20 cellular contexts compared by ENCODE assay signal in the genomic region with DNA sequence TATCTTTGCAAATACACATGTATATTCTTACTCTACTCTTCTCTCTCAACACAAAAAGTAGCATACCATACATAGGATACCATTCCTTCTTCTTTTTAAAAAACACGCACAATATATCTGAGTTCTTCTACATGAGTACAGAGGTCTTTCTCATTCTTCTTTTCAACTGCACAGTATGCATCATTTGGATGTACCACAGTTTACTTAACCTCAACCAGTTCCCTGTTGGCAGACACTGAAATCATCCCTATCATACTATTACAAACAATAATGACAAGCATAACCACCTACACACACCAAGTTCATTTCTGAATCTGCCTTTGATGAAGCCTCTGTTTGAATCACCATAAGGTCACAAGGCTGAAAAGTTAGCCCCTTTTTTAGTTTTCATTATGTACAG.
"Had no signal": no experiment of that assay in that cellular context is flagged by ENCODE, and none has a peak within 500 bp of the region (broad histone marks: within the 10 kb centered on the region; RNA-seq: fewer than 3 reads in every experiment).

No MANE protein-coding gene starts in this region.

- FAIRE-seq: RCC 7860 had no signal

- H3K36me3 ChIP-seq: MG63, SJSA1 had no signal

- H3K4me1 ChIP-seq: SJSA1 had no signal

- H3K9ac ChIP-seq: SK-N-SH had no signal

- H3K27ac ChIP-seq: SJSA1 had no signal

- H3K4me3 ChIP-seq: MG63, SJSA1 had no signal

- H3K27me3 ChIP-seq: MG63, SJSA1 had no signal

- DNase-seq: KBM-7, MG63, NCI-H1092, NCI-H1105 treated with DMSO at 0.1 percent for 48 hours, NCI-H1417 treated with DMSO at 0.1 percent for 48 hours, NCI-H146, NCI-H1694 treated with DMSO at 0.1 percent for 48 hours, NCI-H1930, NCI-H2081, NCI-H2107, NCI-H2227 treated with DMSO at 0.1 percent for 48 hours, NCI-H524, NCI-H526 treated with DMSO at 0.1 percent for 48 hours, NCI-H748 treated with DMSO at 0.1 percent for 48 hours, Right ventricle myocardium superior, RPMI8226, SIG-M5, SK-N-SH had no signal

- H3K9me3 ChIP-seq: MG63, SJSA1, SK-N-SH had no signal

- H3K4me2 ChIP-seq: SK-N-SH had no signal
